19 cellular contexts compared by ENCODE assay signal in genomic region chr16:13331918-13332317, GRCh38.
"Had no signal": no experiment of that assay in that cellular context is flagged by ENCODE, and none has a peak within 500 bp of the region (broad histone marks: within the 10 kb centered on the region; RNA-seq: fewer than 3 reads in every experiment).

No MANE protein-coding gene starts in this region.

- DNase-seq: activated CD4-positive, alpha-beta T cell treated with anti-CD3 and anti-CD28 coated beads for 48 hours; activated naive CD4-positive, alpha-beta T cell treated with anti-CD3 and anti-CD28 coated beads, Interleukin-2, amount 10 ng/mL, durations not matched to agents 7 days and 5 days; activated T-cell treated with anti-CD3 and anti-CD28 coated beads for 4 hours; caudate nucleus; effector CD4-positive, alpha-beta T cell; left cardiac atrium; mucosa of descending colon; natural killer cell; nucleus accumbens; right cardiac atrium; spleen; stimulated activated CD4-positive, alpha-beta T cell treated with anti-CD3 and anti-CD28 coated beads, Interleukin-1b, Interleukin-23, amount 100 ng/mL, for 48 hours; T1000; tibial artery; uterus had no signal

- H3K27me3 Mint-ChIP-seq: activated naive CD4-positive, alpha-beta T cell treated with anti-CD3 and anti-CD28 coated beads, Interleukin-2, amount 10 ng/mL, durations not matched to agents 7 days and 5 days; activated T-helper 17 cell treated with anti-CD3 and anti-CD28 coated beads, Interleukin-2, amount 50 U/mL, for 72 hours had no signal

- H3K4me1 Mint-ChIP-seq: activated naive CD4-positive, alpha-beta T cell treated with anti-CD3 and anti-CD28 coated beads, Interleukin-2, amount 10 ng/mL, durations not matched to agents 7 days and 5 days; activated T-helper 17 cell treated with anti-CD3 and anti-CD28 coated beads, Interleukin-2, amount 50 U/mL, for 72 hours; natural killer cell; stimulated activated memory B cell treated with anti-CD40 and anti-IgM and Interleukin-4, amounts not matched to agents 10 μg/mL and 1 μg/mL and 100 μg/mL, for 72 hours had no signal

- H3K4me3 Mint-ChIP-seq: activated naive CD4-positive, alpha-beta T cell treated with anti-CD3 and anti-CD28 coated beads, Interleukin-2, amount 10 ng/mL, durations not matched to agents 7 days and 5 days; activated T-helper 17 cell treated with anti-CD3 and anti-CD28 coated beads, Interleukin-2, amount 50 U/mL, for 72 hours; natural killer cell; stimulated activated memory B cell treated with anti-CD40 and anti-IgM and Interleukin-4, amounts not matched to agents 10 μg/mL and 1 μg/mL and 100 μg/mL, for 72 hours had no signal

- H3K27ac Mint-ChIP-seq: activated naive CD4-positive, alpha-beta T cell treated with anti-CD3 and anti-CD28 coated beads, Interleukin-2, amount 10 ng/mL, durations not matched to agents 7 days and 5 days; activated T-helper 17 cell treated with anti-CD3 and anti-CD28 coated beads, Interleukin-2, amount 50 U/mL, for 72 hours; natural killer cell; stimulated activated memory B cell treated with anti-CD40 and anti-IgM and Interleukin-4, amounts not matched to agents 10 μg/mL and 1 μg/mL and 100 μg/mL, for 72 hours had no signal

- ATAC-seq: activated T-helper 17 cell treated with anti-CD3 and anti-CD28 coated beads, Interleukin-2, amount 50 U/mL, for 72 hours; left cardiac atrium; mucosa of descending colon; natural killer cell; right cardiac atrium; stimulated activated memory B cell treated with anti-CD40 and anti-IgM and Interleukin-4, amounts not matched to agents 10 μg/mL and 1 μg/mL and 100 μg/mL, for 72 hours had no signal

- H3K27ac ChIP-seq: coronary artery, spleen, tibial artery, uterus had no signal

- H3K36me3 Mint-ChIP-seq: activated naive CD4-positive, alpha-beta T cell treated with anti-CD3 and anti-CD28 coated beads, Interleukin-2, amount 10 ng/mL, durations not matched to agents 7 days and 5 days; natural killer cell; stimulated activated memory B cell treated with anti-CD40 and anti-IgM and Interleukin-4, amounts not matched to agents 10 μg/mL and 1 μg/mL and 100 μg/mL, for 72 hours had no signal

- H3K27me3 ChIP-seq: spleen, tibial artery, uterus had no signal

- H3K36me3 ChIP-seq: spleen, tibial artery, uterus had no signal

- H3K4me1 ChIP-seq: spleen, tibial artery, uterus had no signal

- H3K9me3 ChIP-seq: mucosa of descending colon, spleen, tibial artery, uterus had no signal

- H3K9me3 Mint-ChIP-seq: stimulated activated memory B cell treated with anti-CD40 and anti-IgM and Interleukin-4, amounts not matched to agents 10 μg/mL and 1 μg/mL and 100 μg/mL, for 72 hours had no signal

- H3K4me3 ChIP-seq: coronary artery, lung, mucosa of descending colon, spleen, tibial artery, uterus had no signal
